23 cellular contexts compared by ENCODE assay signal in the genomic region with DNA sequence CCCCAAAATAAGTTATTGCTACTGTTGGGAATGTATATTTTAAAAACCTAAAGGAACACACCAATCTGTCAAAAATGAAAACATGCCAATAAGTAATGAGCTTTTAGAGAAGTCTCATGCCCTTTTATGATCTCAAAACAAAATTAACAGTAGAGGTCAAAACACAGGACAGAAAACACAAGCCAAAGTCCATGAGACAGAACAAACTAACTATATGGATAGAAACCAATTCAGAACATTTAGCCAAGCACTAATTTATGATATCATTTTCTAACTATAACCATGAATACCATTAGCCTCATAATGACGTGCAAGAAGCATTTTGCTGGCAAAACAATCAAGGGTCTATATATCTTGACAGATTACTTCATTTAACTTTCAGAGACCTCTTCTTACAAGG.
"Had no signal": no experiment of that assay in that cellular context is flagged by ENCODE, and none has a peak within 500 bp of the region (broad histone marks: within the 10 kb centered on the region; RNA-seq: fewer than 3 reads in every experiment).

No MANE protein-coding gene starts in this region.

- H3K4me3 ChIP-seq: PC-9 had no signal

- DNase-seq: activated CD4-positive, alpha-beta T cell treated with anti-CD3 and anti-CD28 coated beads for 48 hours; activated CD4-positive, alpha-beta T cell treated with anti-CD3 and anti-CD28 coated beads, Interleukin-2, amount 50 U/mL, for 4 hours; activated CD4-positive, CD25-positive, alpha-beta regulatory T cell treated with anti-CD3 and anti-CD28 coated beads, Interleukin-2, amount 50 U/mL, for 72 hours; activated CD8-positive, alpha-beta memory T cell treated with anti-CD3 and anti-CD28 coated beads, Interleukin-2, amount 50 U/mL, for 48 hours; activated CD8-positive, alpha-beta T cell treated with anti-CD3 and anti-CD28 coated beads, Interleukin-2, amount 10 ng/mL, durations not matched to agents 7 days and 5 days; activated effector memory CD4-positive, alpha-beta T cell treated with anti-CD3 and anti-CD28 coated beads, Interleukin-2, amount 50 U/mL, for 16 hours; activated naive CD4-positive, alpha-beta T cell treated with Interleukin-2 at 50 U/mL for 16 hours; activated naive CD8-positive, alpha-beta T cell treated with anti-CD3 and anti-CD28 coated beads, Interleukin-2, amount 50 U/mL, for 24 hours; activated T-cell treated with anti-CD3 and anti-CD28 coated beads, Interleukin-2, amount 50 U/mL, for 1 hour; amniotic stem cell; Kasumi-1; NCI-H1105 treated with DMSO at 0.1 percent for 48 hours; NCI-H1436 treated with DMSO at 0.1 percent for 48 hours; NCI-H187; NCI-H2081; NCI-H510A treated with DMSO at 0.1 percent for 48 hours; NCI-H69; PC-9; SHP77 treated with DMSO at 0.1 percent for 48 hours; T-helper 17 cell; T-helper 9 cell had no signal

- H2AFZ ChIP-seq: PC-9 had no signal

- H3K27ac ChIP-seq: PC-9 had no signal

- H3K4me2 ChIP-seq: PC-9 had no signal

- ATAC-seq: activated CD8-positive, alpha-beta T cell treated with anti-CD3 and anti-CD28 coated beads, Interleukin-2, amount 10 ng/mL, durations not matched to agents 7 days and 5 days; activated naive CD4-positive, alpha-beta T cell treated with anti-CD3 and anti-CD28 coated beads, Interleukin-2, amount 50 U/mL, for 72 hours; activated naive CD8-positive, alpha-beta T cell treated with anti-CD3 and anti-CD28 coated beads, Interleukin-2, amount 50 U/mL, for 24 hours; T-helper 17 cell; WTC11 had no signal
